In genomic region chr2:46872876-46873631, GRCh38 we compare ENCODE assay signal across 10 cellular contexts. TPM values are rescaled to one million over a fixed set of nuclear protein-coding genes. Genes with fewer than 3 reads are reported as not detected.
DNase-seq lines count a peak whose midpoint lies in the region; FAIRE-seq and TF ChIP-seq lines count a peak whose summit lies in the region.
"Had no signal": no experiment of that assay in that cellular context is flagged by ENCODE, and none has a peak within 500 bp of the region (broad histone marks: within the 10 kb centered on the region; RNA-seq: fewer than 3 reads in every experiment).

No MANE protein-coding gene starts in this region.

- H3K27me3 ChIP-seq in astrocyte (ENCODE audit: insufficient read depth, low read length) (no peaks in the 10 kb centered on the region), subcutaneous abdominal adipose tissue (ENCODE audit: control insufficient read depth in 5 of 5, insufficient read depth in 4 of 5, low read length in 5 of 5) (no peaks in the 10 kb centered on the region)

- intact Hi-C loops in posterior vena cava (cut with DNase I): loop anchor here (5.0 to 10.0 kb wide), 2 partner anchors 61 to 68 kb away; no protein-coding TSS in a partner anchor

- no peak overlapping the region for H3K4me3 ChIP-seq in HFF-Myc (replicated peaks; ENCODE audit: low read depth, low read length)
- H3K4me3 ChIP-seq in astrocyte (ENCODE audit: insufficient read depth, low read depth, low read length): no peak overlapping the region
- no peak overlapping the region for H3K4me3 ChIP-seq in subcutaneous abdominal adipose tissue (ENCODE audit: low read depth in 1 of 5, low read length in 5 of 5)

- H3K27me3 Mint-ChIP-seq in astrocyte (ENCODE audit: low read depth, unreplicated experiment) (peaks cover 2% of the 10 kb centered on the region), mesothelial cell of epicardium (ENCODE audit: low read depth) (peaks cover 15% of the 10 kb centered on the region)

- H3K79me2 ChIP-seq in astrocyte (ENCODE audit: insufficient read depth, low read length): no peaks in the 10 kb centered on the region

- CTCF ChIA-PET in GM10248 (lab: Yijun Ruan, JAX): interaction anchor here (1.4 to 2.4 kb wide), 4 partner anchors 12 to 450 kb away, joined by 3 to 8 read pairs (median 6); no protein-coding TSS in a partner anchor

- H3K36me3 Mint-ChIP-seq in astrocyte (ENCODE audit: low read depth, unreplicated experiment) (peaks cover under 1% of the 10 kb centered on the region), mesothelial cell of epicardium (no peaks in the 10 kb centered on the region)

- no peaks in the 10 kb centered on the region for H3K36me3 ChIP-seq in astrocyte (ENCODE audit: insufficient read depth, low read length)
- H3K36me3 ChIP-seq in subcutaneous abdominal adipose tissue (ENCODE audit: control insufficient read depth in 5 of 5, insufficient read depth in 5 of 5, low read length in 5 of 5): no peaks in the 10 kb centered on the region

- POLR2A ChIA-PET in GM10248 (lab: Yijun Ruan, JAX): no interaction called here

- H4K20me1 ChIP-seq in astrocyte (ENCODE audit: insufficient read depth, low read length): no peaks in the 10 kb centered on the region

- H3K9me3 Mint-ChIP-seq in astrocyte (ENCODE audit: unreplicated experiment) (no peaks in the 10 kb centered on the region), mesothelial cell of epicardium (no peaks in the 10 kb centered on the region)
- H3K9me3 Mint-ChIP-seq: stimulated activated naive CD8-positive, alpha-beta T cell treated with anti-CD3 and anti-CD28 coated beads, Interleukin-15, Interleukin-2, amounts not matched to agents 100 ng/mL and 50 ng/mL, for 24 hours had no signal

- H3K27ac Mint-ChIP-seq in astrocyte (ENCODE audit: unreplicated experiment) (peak overlapping the region; percentile 67), mesothelial cell of epicardium (peak overlapping the region; percentile 55)

- H3K9ac ChIP-seq in astrocyte (ENCODE audit: low read length) (peak overlapping the region; percentile 40), subcutaneous abdominal adipose tissue (ENCODE audit: low read length in 5 of 5) (no peak overlapping the region)

- no peaks in the 10 kb centered on the region for H3K9me3 ChIP-seq in astrocyte (ENCODE audit: insufficient read depth, low read depth, low read length)
- H3K9me3 ChIP-seq in subcutaneous abdominal adipose tissue (ENCODE audit: control insufficient read depth in 5 of 5, low read length in 5 of 5): no peaks in the 10 kb centered on the region

- H3K27ac ChIP-seq in astrocyte (ENCODE audit: low read depth, low read length) (peak overlapping the region; percentile 84), subcutaneous abdominal adipose tissue (ENCODE audit: low read depth, low read length) (peak overlapping the region; percentile 5)

- peak overlapping the region; percentile 12 for H2AFZ ChIP-seq in astrocyte (ENCODE audit: low read depth, low read length)

- H3K4me2 ChIP-seq in astrocyte (ENCODE audit: low read length): peak overlapping the region; percentile 47

- no peak for FAIRE-seq in astrocyte (lab: Jason Lieb, UNC)

- peaks cover 33% of the 10 kb centered on the region for H3K4me1 Mint-ChIP-seq in astrocyte (ENCODE audit: low read depth, unreplicated experiment)
- peaks cover 42% of the 10 kb centered on the region for H3K4me1 Mint-ChIP-seq in mesothelial cell of epicardium

- peaks cover 31% of the 10 kb centered on the region for H3K4me1 ChIP-seq in astrocyte (ENCODE audit: insufficient read depth, low read length)
- H3K4me1 ChIP-seq in subcutaneous abdominal adipose tissue (ENCODE audit: control insufficient read depth in 5 of 5, insufficient read depth in 5 of 5, low read length in 5 of 5): peaks cover 0 to 25% (median 12%) of the 10 kb centered on the region in 5 donors

- H3K4me3 Mint-ChIP-seq in astrocyte (ENCODE audit: unreplicated experiment): peak overlapping the region; percentile 22
- H3K4me3 Mint-ChIP-seq in mesothelial cell of epicardium: no peak overlapping the region
- H3K4me3 Mint-ChIP-seq: stimulated activated naive CD8-positive, alpha-beta T cell treated with anti-CD3 and anti-CD28 coated beads, Interleukin-15, Interleukin-2, amounts not matched to agents 100 ng/mL and 50 ng/mL, for 24 hours had no signal

- no peak for TF ChIP-seq CTCF in HFF-Myc (IDR thresholded peaks at IDR 0.05; ENCODE audit: low read depth, low read length, missing control alignments)
- no peak for TF ChIP-seq CTCF in astrocyte (IDR thresholded peaks at IDR 0.05; ENCODE audit: insufficient read depth, low read depth, low read length)
- no peak for TF ChIP-seq CTCF in mesothelial cell of epicardium (IDR thresholded peaks at IDR 0.05; ENCODE audit: unreplicated experiment)
- no peak for TF ChIP-seq CTCF in GM10248 (IDR thresholded peaks at IDR 0.05; ENCODE audit: control extremely low read depth, extremely low read depth, low read depth, missing control alignments)

- DNase-seq in HFF-Myc (ENCODE audit: extremely low read depth, low read depth) (peak; percentile 81), astrocyte (ENCODE audit: low read depth) (no peak), mesothelial cell of epicardium (ENCODE audit: low spot score in 2 of 2, unreplicated experiment in 2 of 2) (no peak), NOMO-1 treated with DMSO at 0.1 percent for 48 hours (lab: John Stamatoyannopoulos, UW; ENCODE audit: unreplicated experiment) (no peak), GM10248 (ENCODE audit: extremely low spot score) (no peak), posterior vena cava (ENCODE audit: low spot score) (no peak), SW 1271 (lab: John Stamatoyannopoulos, UW) (no peak)
- DNase-seq: T-helper 9 cell had no signal

RNA-seq across cellular contexts. Expression of gene MCFD2, which starts 42.6 kb away (rescaled TPM):
- total RNA-seq in astrocyte (161 and 165 TPM in 2 replicates), mesothelial cell of epicardium (78.0 to 82.0 TPM (median 81.9 TPM) in 3 replicates), posterior vena cava (100 to 1,000 TPM; 111 to 137 TPM)
